Comparison of ENCODE assay signal across 18 cellular contexts in the genomic region with DNA sequence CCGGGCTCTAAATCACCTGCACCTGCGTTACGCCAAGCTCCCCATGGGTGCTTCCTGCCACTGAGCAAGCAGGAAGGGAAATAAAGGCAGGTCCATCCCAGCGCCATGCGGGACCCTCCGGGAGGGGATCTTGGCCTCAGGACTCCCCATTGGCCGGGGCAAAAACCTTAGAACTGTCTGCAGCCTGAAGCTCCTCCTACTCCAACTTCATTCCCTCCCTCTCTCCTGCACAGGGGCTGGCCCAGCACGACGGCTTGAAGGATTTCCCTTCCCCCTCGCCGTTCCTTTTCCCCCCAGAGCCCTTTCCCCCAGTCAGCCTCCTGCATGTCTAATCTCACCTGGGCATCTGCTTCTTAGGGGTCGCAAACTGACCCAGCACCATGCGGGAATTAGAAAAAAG.
"Had no signal": no experiment of that assay in that cellular context is flagged by ENCODE, and none has a peak within 500 bp of the region (broad histone marks: within the 10 kb centered on the region; RNA-seq: fewer than 3 reads in every experiment).

No MANE protein-coding gene starts in this region.

- ATAC-seq: activated T-cell treated with anti-CD3 and anti-CD28 coated beads, Interleukin-2, amount 50 U/mL, for 4 hours; stimulated activated naive B cell treated with anti-CD40 and anti-IgM and Interleukin-4, amounts not matched to agents 10 μg/mL and 1 μg/mL and 100 μg/mL, for 72 hours had no signal

- H3K27me3 ChIP-seq: esophagus muscularis mucosa, hepatocyte, transverse colon, vagina had no signal

- H3K4me3 ChIP-seq: esophagus muscularis mucosa, hepatocyte, lung, transverse colon, vagina had no signal

- H3K4me2 ChIP-seq: hepatocyte had no signal

- H3K36me3 ChIP-seq: esophagus muscularis mucosa, transverse colon, vagina, WERI-Rb-1 had no signal

- H3K79me2 ChIP-seq: hepatocyte had no signal

- H3K9me3 ChIP-seq: transverse colon, vagina had no signal

- H3K27ac ChIP-seq: esophagus muscularis mucosa, hepatocyte, transverse colon, vagina, WERI-Rb-1 had no signal

- H2AFZ ChIP-seq: hepatocyte had no signal

- DNase-seq: activated CD4-positive, alpha-beta T cell treated with anti-CD3 and anti-CD28 coated beads, Interleukin-2, amount 50 U/mL, for 48 hours; activated CD8-positive, alpha-beta memory T cell treated with anti-CD3 and anti-CD28 coated beads, Interleukin-2, amount 50 U/mL, for 48 hours; activated naive CD4-positive, alpha-beta T cell; activated naive CD8-positive, alpha-beta T cell treated with anti-CD3 and anti-CD28 coated beads for 36 hours; activated T-cell treated with anti-CD3 and anti-CD28 coated beads, Interleukin-2, amount 50 U/mL, for 4 hours; central memory CD4-positive, alpha-beta T cell; glutamatergic neuron; naive thymus-derived CD4-positive, alpha-beta T cell; retina; stimulated activated CD4-positive, alpha-beta T cell treated with anti-CD3 and anti-CD28 coated beads, Interleukin-2, amount 100 ng/mL, for 48 hours; stimulated activated CD8-positive, alpha-beta memory T cell treated with anti-CD3 and anti-CD28 coated beads, Interleukin-4, amount 100 ng/mL, for 48 hours; stimulated activated naive B cell treated with anti-CD40 and anti-IgM and Interleukin-4, amounts not matched to agents 10 μg/mL and 1 μg/mL and 100 μg/mL, for 72 hours; transverse colon; WERI-Rb-1 had no signal
